1 cellular context compared by ENCODE assay signal in the genomic region with DNA sequence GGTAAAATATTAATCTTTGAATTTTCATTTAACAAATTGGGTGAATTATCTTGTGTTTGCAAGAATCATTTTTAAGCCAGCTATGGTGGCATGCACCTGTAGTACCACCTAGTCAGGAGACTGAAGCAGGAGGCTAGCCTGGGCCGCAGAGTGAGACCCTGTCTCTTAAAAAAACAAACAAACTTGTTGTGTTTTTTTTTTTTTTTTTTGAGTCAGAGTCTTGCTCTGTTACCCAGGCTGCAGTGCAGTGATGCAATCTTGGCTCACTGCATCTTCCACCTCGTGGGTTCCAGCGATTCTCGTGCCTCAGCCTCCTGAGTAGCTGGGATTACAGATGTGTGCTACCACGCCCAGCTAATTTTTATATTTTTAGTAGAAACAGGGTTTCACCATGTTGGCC.
TF ChIP-seq lines count a peak whose summit lies in the region.

No MANE protein-coding gene starts in this region.

TF ChIP-seq in H1, 55 proteins besides CTCF, POLR2A, EP300 and RAD21:
- TF ChIP-seq KDM1A (IDR thresholded peaks at IDR 0.05; ENCODE audit: borderline replicate concordance, low read length) (no peak), CBX8 (IDR thresholded peaks at IDR 0.05; ENCODE audit: borderline replicate concordance, low read depth, low read length) (no peak), KDM5A (IDR thresholded peaks at IDR 0.05; ENCODE audit: low read length) (no peak), CTBP2 (IDR thresholded peaks at IDR 0.05; ENCODE audit: borderline replicate concordance, insufficient read depth, insufficient read length, low read length) (no peak), RBBP5 (IDR thresholded peaks at IDR 0.05; ENCODE audit: borderline replicate concordance, low read depth, low read length) (no peak), ATF3 (IDR thresholded peaks at IDR 0.05; ENCODE audit: insufficient read depth, low read depth, low read length) (no peak), HDAC2 (IDR thresholded peaks at IDR 0.05; ENCODE audit: borderline replicate concordance in 1 of 2, low read depth in 2 of 2, low read length in 2 of 2) (no peak), TAF7 (optimal IDR thresholded peaks at IDR 0.05; ENCODE audit: borderline replicate concordance, low read depth, low read length) (no peak), PHF8 (conservative IDR thresholded peaks at IDR 0.05; ENCODE audit: low read depth, low read length) (no peak)
- TF ChIP-seq, protein P1, sequence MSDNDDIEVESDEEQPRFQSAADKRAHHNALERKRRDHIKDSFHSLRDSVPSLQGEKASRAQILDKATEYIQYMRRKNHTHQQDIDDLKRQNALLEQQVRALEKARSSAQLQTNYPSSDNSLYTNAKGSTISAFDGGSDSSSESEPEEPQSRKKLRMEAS (IDR thresholded peaks at IDR 0.05), result no peak
- TF ChIP-seq, protein P2, sequence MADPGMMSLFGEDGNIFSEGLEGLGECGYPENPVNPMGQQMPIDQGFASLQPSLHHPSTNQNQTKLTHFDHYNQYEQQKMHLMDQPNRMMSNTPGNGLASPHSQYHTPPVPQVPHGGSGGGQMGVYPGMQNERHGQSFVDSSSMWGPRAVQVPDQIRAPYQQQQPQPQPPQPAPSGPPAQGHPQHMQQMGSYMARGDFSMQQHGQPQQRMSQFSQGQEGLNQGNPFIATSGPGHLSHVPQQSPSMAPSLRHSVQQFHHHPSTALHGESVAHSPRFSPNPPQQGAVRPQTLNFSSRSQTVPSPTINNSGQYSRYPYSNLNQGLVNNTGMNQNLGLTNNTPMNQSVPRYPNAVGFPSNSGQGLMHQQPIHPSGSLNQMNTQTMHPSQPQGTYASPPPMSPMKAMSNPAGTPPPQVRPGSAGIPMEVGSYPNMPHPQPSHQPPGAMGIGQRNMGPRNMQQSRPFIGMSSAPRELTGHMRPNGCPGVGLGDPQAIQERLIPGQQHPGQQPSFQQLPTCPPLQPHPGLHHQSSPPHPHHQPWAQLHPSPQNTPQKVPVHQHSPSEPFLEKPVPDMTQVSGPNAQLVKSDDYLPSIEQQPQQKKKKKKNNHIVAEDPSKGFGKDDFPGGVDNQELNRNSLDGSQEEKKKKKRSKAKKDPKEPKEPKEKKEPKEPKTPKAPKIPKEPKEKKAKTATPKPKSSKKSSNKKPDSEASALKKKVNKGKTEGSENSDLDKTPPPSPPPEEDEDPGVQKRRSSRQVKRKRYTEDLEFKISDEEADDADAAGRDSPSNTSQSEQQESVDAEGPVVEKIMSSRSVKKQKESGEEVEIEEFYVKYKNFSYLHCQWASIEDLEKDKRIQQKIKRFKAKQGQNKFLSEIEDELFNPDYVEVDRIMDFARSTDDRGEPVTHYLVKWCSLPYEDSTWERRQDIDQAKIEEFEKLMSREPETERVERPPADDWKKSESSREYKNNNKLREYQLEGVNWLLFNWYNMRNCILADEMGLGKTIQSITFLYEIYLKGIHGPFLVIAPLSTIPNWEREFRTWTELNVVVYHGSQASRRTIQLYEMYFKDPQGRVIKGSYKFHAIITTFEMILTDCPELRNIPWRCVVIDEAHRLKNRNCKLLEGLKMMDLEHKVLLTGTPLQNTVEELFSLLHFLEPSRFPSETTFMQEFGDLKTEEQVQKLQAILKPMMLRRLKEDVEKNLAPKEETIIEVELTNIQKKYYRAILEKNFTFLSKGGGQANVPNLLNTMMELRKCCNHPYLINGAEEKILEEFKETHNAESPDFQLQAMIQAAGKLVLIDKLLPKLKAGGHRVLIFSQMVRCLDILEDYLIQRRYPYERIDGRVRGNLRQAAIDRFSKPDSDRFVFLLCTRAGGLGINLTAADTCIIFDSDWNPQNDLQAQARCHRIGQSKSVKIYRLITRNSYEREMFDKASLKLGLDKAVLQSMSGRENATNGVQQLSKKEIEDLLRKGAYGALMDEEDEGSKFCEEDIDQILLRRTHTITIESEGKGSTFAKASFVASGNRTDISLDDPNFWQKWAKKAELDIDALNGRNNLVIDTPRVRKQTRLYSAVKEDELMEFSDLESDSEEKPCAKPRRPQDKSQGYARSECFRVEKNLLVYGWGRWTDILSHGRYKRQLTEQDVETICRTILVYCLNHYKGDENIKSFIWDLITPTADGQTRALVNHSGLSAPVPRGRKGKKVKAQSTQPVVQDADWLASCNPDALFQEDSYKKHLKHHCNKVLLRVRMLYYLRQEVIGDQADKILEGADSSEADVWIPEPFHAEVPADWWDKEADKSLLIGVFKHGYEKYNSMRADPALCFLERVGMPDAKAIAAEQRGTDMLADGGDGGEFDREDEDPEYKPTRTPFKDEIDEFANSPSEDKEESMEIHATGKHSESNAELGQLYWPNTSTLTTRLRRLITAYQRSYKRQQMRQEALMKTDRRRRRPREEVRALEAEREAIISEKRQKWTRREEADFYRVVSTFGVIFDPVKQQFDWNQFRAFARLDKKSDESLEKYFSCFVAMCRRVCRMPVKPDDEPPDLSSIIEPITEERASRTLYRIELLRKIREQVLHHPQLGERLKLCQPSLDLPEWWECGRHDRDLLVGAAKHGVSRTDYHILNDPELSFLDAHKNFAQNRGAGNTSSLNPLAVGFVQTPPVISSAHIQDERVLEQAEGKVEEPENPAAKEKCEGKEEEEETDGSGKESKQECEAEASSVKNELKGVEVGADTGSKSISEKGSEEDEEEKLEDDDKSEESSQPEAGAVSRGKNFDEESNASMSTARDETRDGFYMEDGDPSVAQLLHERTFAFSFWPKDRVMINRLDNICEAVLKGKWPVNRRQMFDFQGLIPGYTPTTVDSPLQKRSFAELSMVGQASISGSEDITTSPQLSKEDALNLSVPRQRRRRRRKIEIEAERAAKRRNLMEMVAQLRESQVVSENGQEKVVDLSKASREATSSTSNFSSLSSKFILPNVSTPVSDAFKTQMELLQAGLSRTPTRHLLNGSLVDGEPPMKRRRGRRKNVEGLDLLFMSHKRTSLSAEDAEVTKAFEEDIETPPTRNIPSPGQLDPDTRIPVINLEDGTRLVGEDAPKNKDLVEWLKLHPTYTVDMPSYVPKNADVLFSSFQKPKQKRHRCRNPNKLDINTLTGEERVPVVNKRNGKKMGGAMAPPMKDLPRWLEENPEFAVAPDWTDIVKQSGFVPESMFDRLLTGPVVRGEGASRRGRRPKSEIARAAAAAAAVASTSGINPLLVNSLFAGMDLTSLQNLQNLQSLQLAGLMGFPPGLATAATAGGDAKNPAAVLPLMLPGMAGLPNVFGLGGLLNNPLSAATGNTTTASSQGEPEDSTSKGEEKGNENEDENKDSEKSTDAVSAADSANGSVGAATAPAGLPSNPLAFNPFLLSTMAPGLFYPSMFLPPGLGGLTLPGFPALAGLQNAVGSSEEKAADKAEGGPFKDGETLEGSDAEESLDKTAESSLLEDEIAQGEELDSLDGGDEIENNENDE (IDR thresholded peaks at IDR 0.05; ENCODE audit: insufficient replicate concordance, low read length), result no peak
